1 cellular context compared by ENCODE assay signal in the genomic region with DNA sequence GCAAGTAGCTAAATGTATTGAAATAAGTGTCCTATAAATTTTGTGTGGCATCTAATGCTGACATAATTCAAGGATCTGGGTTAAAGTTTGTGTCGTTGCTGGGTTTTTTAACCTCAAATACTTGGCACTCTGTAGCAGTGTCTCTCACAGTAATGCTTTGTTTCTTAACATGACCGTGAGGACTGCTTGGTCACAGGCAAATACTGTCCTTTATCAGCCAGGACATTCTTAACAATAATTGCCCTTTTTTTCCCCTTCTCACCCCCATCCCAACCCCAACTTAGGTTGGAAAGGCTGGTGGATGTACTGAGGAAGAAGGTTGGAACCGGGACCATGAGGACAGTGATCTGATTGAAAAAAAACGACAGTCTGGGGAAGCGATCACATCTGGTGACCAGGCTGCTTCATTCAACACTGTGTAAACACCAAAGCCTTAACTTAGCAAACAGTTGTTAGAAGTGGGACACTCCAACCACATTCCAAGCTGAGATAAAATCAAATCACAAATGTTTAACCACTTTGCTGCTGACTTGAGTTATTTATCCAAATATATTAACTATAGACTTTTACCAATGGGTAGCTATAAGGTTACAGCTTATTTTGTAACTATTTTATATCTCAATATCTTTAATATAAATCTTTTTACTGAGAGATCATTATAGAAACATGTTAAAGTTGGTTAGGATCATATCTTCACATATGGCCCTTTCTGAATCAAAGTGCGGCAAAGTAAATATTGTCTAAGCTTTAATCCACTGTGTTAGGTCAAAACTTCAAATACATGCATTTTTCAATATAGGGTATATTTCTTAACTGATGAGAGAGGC.
A peak's percentile ranks its signal among the peaks of the same experiment; 100 is the strongest.
TF ChIP-seq lines count a peak whose summit lies in the region.

No MANE protein-coding gene starts in this region.

TF ChIP-seq in HepG2, 621 proteins besides CTCF, POLR2A, EP300 and RAD21 (continued from another document and continues in another):
- TF ChIP-seq DZIP1 (CRISPR knock-in tag; IDR thresholded peaks at IDR 0.05) (no peak), ZNF781 (CRISPR knock-in tag; IDR thresholded peaks at IDR 0.05; ENCODE audit: borderline replicate concordance, not compliant biosample characterization) (no peak), ZNF362 (CRISPR knock-in tag; IDR thresholded peaks at IDR 0.05; ENCODE audit: borderline replicate concordance) (peak; percentile 100), NR1H2 (CRISPR knock-in tag; IDR thresholded peaks at IDR 0.05; ENCODE audit: borderline replicate concordance, low read depth) (no peak), ZFP82 (CRISPR knock-in tag; IDR thresholded peaks at IDR 0.05; ENCODE audit: borderline replicate concordance) (0 out of 2 replicates have a peak, but pooled peaks have one; percentile 27), HCFC1 (IDR thresholded peaks at IDR 0.05; ENCODE audit: low read depth, low read length) (no peak), ZNF431 (CRISPR knock-in tag; IDR thresholded peaks at IDR 0.05; ENCODE audit: borderline replicate concordance, low read depth) (no peak), JDP2 (CRISPR knock-in tag; IDR thresholded peaks at IDR 0.05; ENCODE audit: borderline replicate concordance) (peak; percentile 56; the same call in 1 of the 2 replicates), CHD4 (IDR thresholded peaks at IDR 0.05; ENCODE audit: borderline replicate concordance, low read length) (peak; percentile 97), KMT2B (CRISPR knock-in tag; IDR thresholded peaks at IDR 0.05) (peak; percentile 87; the same call in 1 of the 2 replicates), DNMT3B (CRISPR knock-in tag; conservative IDR thresholded peaks at IDR 0.05) (peak; percentile 85; the same call in 1 of the 2 replicates), HIVEP1 (CRISPR knock-in tag; IDR thresholded peaks at IDR 0.05) (no peak), POLR2G (IDR thresholded peaks at IDR 0.05; ENCODE audit: low read depth, low read length) (no peak), MBNL3 (CRISPR knock-in tag; conservative IDR thresholded peaks at IDR 0.05) (no peak), ZNF713 (CRISPR knock-in tag; IDR thresholded peaks at IDR 0.05) (no peak), POGZ (CRISPR knock-in tag; IDR thresholded peaks at IDR 0.05) (peak; percentile 99), ZNF790 (CRISPR knock-in tag; IDR thresholded peaks at IDR 0.05; ENCODE audit: borderline replicate concordance) (no peak), HNRNPK (IDR thresholded peaks at IDR 0.05; ENCODE audit: low read depth, low read length, poor library complexity, severe bottlenecking) (peak; percentile 93), IRX3 (CRISPR knock-in tag; IDR thresholded peaks at IDR 0.05; ENCODE audit: borderline replicate concordance, low read depth) (peak; percentile 64; the same call in 1 of the 2 replicates), KDM6A (CRISPR knock-in tag; IDR thresholded peaks at IDR 0.05; ENCODE audit: low read depth) (peak; percentile 93), MTA3 (CRISPR knock-in tag; IDR thresholded peaks at IDR 0.05) (no peak), BRCA1 (CRISPR knock-in tag; IDR thresholded peaks at IDR 0.05) (0 out of 2 replicates have a peak, but pooled peaks have one; percentile 82), CERS6 (CRISPR knock-in tag; IDR thresholded peaks at IDR 0.05) (no peak), ZNF280B (CRISPR knock-in tag; IDR thresholded peaks at IDR 0.05; ENCODE audit: borderline replicate concordance) (no peak), SOX5 (CRISPR knock-in tag; IDR thresholded peaks at IDR 0.05; ENCODE audit: borderline replicate concordance) (peak; percentile 92), MBD4 (IDR thresholded peaks at IDR 0.05; ENCODE audit: borderline replicate concordance, low read length) (peak; percentile 90), PCBP2 (optimal IDR thresholded peaks at IDR 0.05; ENCODE audit: low read depth, low read length, poor library complexity, severe bottlenecking) (no peak), ZEB1 (IDR thresholded peaks at IDR 0.05; ENCODE audit: insufficient replicate concordance, low read depth) (peak; percentile 69), MAX (IDR thresholded peaks at IDR 0.05) (peak; percentile 82), U2AF1 (optimal IDR thresholded peaks at IDR 0.05; ENCODE audit: low read depth, low read length) (no peak), ARID3A (IDR thresholded peaks at IDR 0.05; ENCODE audit: low read depth, low read length) (peak; percentile 100), HOXA5 (CRISPR knock-in tag; IDR thresholded peaks at IDR 0.05) (peak; percentile 96), ZNF383 (CRISPR knock-in tag; IDR thresholded peaks at IDR 0.05; ENCODE audit: borderline replicate concordance) (no peak), CSRNP2 (CRISPR knock-in tag; conservative IDR thresholded peaks at IDR 0.05; ENCODE audit: low read depth) (no peak), ZNF678 (CRISPR knock-in tag; IDR thresholded peaks at IDR 0.05) (peak; percentile 66; the same call in 1 of the 2 replicates), CC2D1A (CRISPR knock-in tag; IDR thresholded peaks at IDR 0.05) (no peak), RORA (CRISPR knock-in tag; IDR thresholded peaks at IDR 0.05) (peak; percentile 54; the same call in 1 of the 2 replicates)
- TF ChIP-seq, protein P1, sequence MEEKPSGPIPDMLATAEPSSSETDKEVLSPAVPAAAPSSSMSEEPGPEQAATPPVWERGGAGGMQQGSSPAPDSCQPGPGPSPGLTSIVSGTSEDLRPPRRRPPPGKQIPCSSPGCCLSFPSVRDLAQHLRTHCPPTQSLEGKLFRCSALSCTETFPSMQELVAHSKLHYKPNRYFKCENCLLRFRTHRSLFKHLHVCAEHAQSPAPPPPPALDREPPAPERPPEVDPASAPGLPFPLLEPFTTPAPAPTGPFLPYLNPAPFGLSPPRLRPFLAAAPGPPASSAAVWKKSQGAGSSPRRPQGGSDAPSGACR (CRISPR knock-in tag; IDR thresholded peaks at IDR 0.05) = peak; percentile 97
- TF ChIP-seq, protein P2, sequence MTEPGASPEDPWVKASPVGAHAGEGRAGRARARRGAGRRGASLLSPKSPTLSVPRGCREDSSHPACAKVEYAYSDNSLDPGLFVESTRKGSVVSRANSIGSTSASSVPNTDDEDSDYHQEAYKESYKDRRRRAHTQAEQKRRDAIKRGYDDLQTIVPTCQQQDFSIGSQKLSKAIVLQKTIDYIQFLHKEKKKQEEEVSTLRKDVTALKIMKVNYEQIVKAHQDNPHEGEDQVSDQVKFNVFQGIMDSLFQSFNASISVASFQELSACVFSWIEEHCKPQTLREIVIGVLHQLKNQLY (CRISPR knock-in tag; IDR thresholded peaks at IDR 0.05) = peak; percentile 91
- TF ChIP-seq, protein P3, sequence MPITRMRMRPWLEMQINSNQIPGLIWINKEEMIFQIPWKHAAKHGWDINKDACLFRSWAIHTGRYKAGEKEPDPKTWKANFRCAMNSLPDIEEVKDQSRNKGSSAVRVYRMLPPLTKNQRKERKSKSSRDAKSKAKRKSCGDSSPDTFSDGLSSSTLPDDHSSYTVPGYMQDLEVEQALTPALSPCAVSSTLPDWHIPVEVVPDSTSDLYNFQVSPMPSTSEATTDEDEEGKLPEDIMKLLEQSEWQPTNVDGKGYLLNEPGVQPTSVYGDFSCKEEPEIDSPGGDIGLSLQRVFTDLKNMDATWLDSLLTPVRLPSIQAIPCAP (CRISPR knock-in tag; IDR thresholded peaks at IDR 0.05; ENCODE audit: low read depth) = no peak
- TF ChIP-seq, protein P4, sequence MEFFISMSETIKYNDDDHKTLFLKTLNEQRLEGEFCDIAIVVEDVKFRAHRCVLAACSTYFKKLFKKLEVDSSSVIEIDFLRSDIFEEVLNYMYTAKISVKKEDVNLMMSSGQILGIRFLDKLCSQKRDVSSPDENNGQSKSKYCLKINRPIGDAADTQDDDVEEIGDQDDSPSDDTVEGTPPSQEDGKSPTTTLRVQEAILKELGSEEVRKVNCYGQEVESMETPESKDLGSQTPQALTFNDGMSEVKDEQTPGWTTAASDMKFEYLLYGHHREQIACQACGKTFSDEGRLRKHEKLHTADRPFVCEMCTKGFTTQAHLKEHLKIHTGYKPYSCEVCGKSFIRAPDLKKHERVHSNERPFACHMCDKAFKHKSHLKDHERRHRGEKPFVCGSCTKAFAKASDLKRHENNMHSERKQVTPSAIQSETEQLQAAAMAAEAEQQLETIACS (CRISPR knock-in tag; IDR thresholded peaks at IDR 0.05) = no peak; the same call in 1 of the 2 replicates
- TF ChIP-seq, protein P5, sequence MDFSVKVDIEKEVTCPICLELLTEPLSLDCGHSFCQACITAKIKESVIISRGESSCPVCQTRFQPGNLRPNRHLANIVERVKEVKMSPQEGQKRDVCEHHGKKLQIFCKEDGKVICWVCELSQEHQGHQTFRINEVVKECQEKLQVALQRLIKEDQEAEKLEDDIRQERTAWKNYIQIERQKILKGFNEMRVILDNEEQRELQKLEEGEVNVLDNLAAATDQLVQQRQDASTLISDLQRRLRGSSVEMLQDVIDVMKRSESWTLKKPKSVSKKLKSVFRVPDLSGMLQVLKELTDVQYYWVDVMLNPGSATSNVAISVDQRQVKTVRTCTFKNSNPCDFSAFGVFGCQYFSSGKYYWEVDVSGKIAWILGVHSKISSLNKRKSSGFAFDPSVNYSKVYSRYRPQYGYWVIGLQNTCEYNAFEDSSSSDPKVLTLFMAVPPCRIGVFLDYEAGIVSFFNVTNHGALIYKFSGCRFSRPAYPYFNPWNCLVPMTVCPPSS (IDR thresholded peaks at IDR 0.05) = no peak
